ENCODE assay signal across 19 cellular contexts in the genomic region with DNA sequence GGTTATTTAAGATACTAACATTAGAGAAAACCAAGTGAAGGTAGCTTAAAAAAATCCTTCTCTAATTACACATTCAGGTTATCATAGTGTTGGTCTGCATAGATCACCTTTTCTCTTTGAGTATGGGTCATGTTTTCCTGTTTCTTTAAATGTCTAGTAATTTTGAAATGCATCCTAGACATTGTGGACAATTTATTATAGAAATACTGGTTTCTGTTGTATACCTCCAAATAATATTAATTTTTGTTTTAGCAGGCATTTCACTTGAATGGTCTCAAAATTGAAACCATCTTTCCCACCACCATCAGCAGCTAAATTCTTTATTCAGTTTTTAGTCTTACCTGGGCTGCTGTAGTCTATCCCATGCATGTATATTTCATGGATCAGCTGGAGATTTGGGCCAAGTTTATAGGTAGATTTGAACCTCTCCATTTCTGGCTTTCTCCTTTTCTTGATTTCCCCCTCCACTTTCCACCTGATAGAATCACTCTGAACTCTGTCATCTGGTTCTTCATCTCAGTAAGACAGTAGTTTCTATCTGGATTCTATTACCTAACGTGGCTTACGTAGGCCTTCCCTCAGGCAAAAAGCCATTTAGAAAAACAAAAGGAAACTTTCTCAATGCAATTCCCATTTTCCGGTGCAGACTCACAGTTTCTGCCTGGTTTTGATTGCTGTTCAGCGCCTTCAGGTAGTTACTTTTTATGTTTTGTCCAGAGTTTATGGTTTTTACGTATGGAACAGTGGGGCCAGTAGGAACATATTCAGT. TPM values are rescaled to one million over a fixed set of nuclear protein-coding genes. Genes with fewer than 3 reads are reported as not detected.
DNase-seq lines count a peak whose midpoint lies in the region; ATAC-seq and TF ChIP-seq lines count a peak whose summit lies in the region.
"Had no signal": no experiment of that assay in that cellular context is flagged by ENCODE, and none has a peak within 500 bp of the region (broad histone marks: within the 10 kb centered on the region; RNA-seq: fewer than 3 reads in every experiment).

No MANE protein-coding gene starts in this region.

- CTCF ChIA-PET in MCF 10A (lab: Yijun Ruan, JAX): no interaction called here
- CTCF ChIA-PET in WTC11 (lab: Charles Lee): no interaction called here

- DNase-seq in MCF 10A (ENCODE audit: unreplicated experiment) (peak; percentile 80), breast epithelium (ENCODE audit: low spot score in 2 of 2) (no peak), WTC11 (ENCODE audit: low spot score) (no peak), left lobe of liver (ENCODE audit: low spot score) (no peak), NCI-H2171 (lab: John Stamatoyannopoulos, UW) (no peak), T-helper 1 cell (no peak), cerebellum (ENCODE audit: low spot score) (no peak), EL (no peak)
- DNase-seq: 8988T; CD4-positive, CD25-positive, alpha-beta regulatory T cell; COR-L47; NCI-H1105 treated with DMSO at 0.1 percent for 48 hours; NCI-H187; NCI-H2107; NCI-H226; NCI-H524 had no signal

- H3K4me1 ChIP-seq in breast epithelium: no peaks in the 10 kb centered on the region

- H3K36me3 ChIP-seq in breast epithelium: no peaks in the 10 kb centered on the region

- H3K4me3 Mint-ChIP-seq in MCF 10A (ENCODE audit: unreplicated experiment) (peak overlapping the region; percentile 15), WTC11 (peak overlapping the region; percentile 10; the same call in 1 of the 2 replicates)
- H3K4me3 Mint-ChIP-seq: B cell had no signal

- H3K27ac Mint-ChIP-seq in MCF 10A (ENCODE audit: low read depth, unreplicated experiment) (peak overlapping the region; percentile 62), WTC11 (peak overlapping the region; percentile 79)
- H3K27ac Mint-ChIP-seq: B cell; CD4-positive, CD25-positive, alpha-beta regulatory T cell had no signal

- intact Hi-C loops in MCF 10A (cut with micrococcal nuclease) (no loop called here), breast epithelium (cut with DNase I; ENCODE audit: low total_unique reads) (no loop called here)

- no peak overlapping the region for H3K27ac ChIP-seq in breast epithelium

- H3K4me1 Mint-ChIP-seq in MCF 10A (ENCODE audit: insufficient read depth, unreplicated experiment): peaks cover 37% of the 10 kb centered on the region
- H3K4me1 Mint-ChIP-seq in WTC11: peaks cover 58% of the 10 kb centered on the region

- H3K9me3 ChIP-seq in breast epithelium: peaks cover 0 to 9% of the 10 kb centered on the region in 2 donors

- H3K27me3 Mint-ChIP-seq in MCF 10A (ENCODE audit: insufficient read depth, unreplicated experiment) (no peaks in the 10 kb centered on the region), WTC11 (ENCODE audit: low read depth) (no peaks in the 10 kb centered on the region)
- H3K27me3 Mint-ChIP-seq: B cell; CD4-positive, CD25-positive, alpha-beta regulatory T cell had no signal

- TF ChIP-seq CTCF in MCF 10A (IDR thresholded peaks at IDR 0.05; ENCODE audit: unreplicated experiment) (no peak), breast epithelium (IDR thresholded peaks at IDR 0.05) (no peak), WTC11 (IDR thresholded peaks at IDR 0.05) (no peak)

- H3K9me3 Mint-ChIP-seq in MCF 10A (ENCODE audit: unreplicated experiment): no peaks in the 10 kb centered on the region
- H3K9me3 Mint-ChIP-seq in WTC11: no peaks in the 10 kb centered on the region

- H3K4me3 ChIP-seq in breast epithelium: no peak overlapping the region
- H3K4me3 ChIP-seq: K562 had no signal

- H3K36me3 Mint-ChIP-seq in MCF 10A (ENCODE audit: insufficient read depth, unreplicated experiment) (peaks cover 9% of the 10 kb centered on the region), WTC11 (0 out of 2 replicates have a peak, but pooled peaks cover 3% of the 10 kb centered on the region)

- TF ChIP-seq POLR2A in breast epithelium (IDR thresholded peaks at IDR 0.05): no peak

- no peaks in the 10 kb centered on the region for H3K27me3 ChIP-seq in breast epithelium

- POLR2A ChIA-PET in MCF 10A (lab: Yijun Ruan, JAX) (interaction anchor here (0.9 to 2.8 kb wide), 4 partner anchors 26 to 162 kb away, joined by 3 to 8 read pairs (median 6); partner anchors contain the start of gene ZFAND3), WTC11 (lab: Charles Lee) (no interaction called here)

- ATAC-seq in WTC11 (no peak), left lobe of liver (peak; percentile 36)
- ATAC-seq: K562, Right ventricle myocardium inferior had no signal

- no TSS peak for BruUV-seq in MCF 10A (replicated peaks; lab: Mats Ljungman, UMichigan)

TF ChIP-seq in WTC11, 78 proteins besides CTCF, POLR2A, EP300 and RAD21:
- TF ChIP-seq ZMAT4 (CRISPR knock-in tag; IDR thresholded peaks at IDR 0.05) (no peak), MYBL2 (CRISPR knock-in tag; IDR thresholded peaks at IDR 0.05) (no peak), RELA (CRISPR knock-in tag; IDR thresholded peaks at IDR 0.05; ENCODE audit: borderline replicate concordance) (no peak), USF2 (CRISPR knock-in tag; IDR thresholded peaks at IDR 0.05) (no peak), TEAD1 (CRISPR knock-in tag; IDR thresholded peaks at IDR 0.05) (no peak), NFATC4 (CRISPR knock-in tag; IDR thresholded peaks at IDR 0.05) (no peak), HMGA2 (CRISPR knock-in tag; IDR thresholded peaks at IDR 0.05) (no peak)
- TF ChIP-seq, protein P1, sequence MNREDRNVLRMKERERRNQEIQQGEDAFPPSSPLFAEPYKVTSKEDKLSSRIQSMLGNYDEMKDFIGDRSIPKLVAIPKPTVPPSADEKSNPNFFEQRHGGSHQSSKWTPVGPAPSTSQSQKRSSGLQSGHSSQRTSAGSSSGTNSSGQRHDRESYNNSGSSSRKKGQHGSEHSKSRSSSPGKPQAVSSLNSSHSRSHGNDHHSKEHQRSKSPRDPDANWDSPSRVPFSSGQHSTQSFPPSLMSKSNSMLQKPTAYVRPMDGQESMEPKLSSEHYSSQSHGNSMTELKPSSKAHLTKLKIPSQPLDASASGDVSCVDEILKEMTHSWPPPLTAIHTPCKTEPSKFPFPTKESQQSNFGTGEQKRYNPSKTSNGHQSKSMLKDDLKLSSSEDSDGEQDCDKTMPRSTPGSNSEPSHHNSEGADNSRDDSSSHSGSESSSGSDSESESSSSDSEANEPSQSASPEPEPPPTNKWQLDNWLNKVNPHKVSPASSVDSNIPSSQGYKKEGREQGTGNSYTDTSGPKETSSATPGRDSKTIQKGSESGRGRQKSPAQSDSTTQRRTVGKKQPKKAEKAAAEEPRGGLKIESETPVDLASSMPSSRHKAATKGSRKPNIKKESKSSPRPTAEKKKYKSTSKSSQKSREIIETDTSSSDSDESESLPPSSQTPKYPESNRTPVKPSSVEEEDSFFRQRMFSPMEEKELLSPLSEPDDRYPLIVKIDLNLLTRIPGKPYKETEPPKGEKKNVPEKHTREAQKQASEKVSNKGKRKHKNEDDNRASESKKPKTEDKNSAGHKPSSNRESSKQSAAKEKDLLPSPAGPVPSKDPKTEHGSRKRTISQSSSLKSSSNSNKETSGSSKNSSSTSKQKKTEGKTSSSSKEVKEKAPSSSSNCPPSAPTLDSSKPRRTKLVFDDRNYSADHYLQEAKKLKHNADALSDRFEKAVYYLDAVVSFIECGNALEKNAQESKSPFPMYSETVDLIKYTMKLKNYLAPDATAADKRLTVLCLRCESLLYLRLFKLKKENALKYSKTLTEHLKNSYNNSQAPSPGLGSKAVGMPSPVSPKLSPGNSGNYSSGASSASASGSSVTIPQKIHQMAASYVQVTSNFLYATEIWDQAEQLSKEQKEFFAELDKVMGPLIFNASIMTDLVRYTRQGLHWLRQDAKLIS (CRISPR knock-in tag; IDR thresholded peaks at IDR 0.05; ENCODE audit: borderline replicate concordance): no peak
- TF ChIP-seq, protein P2, sequence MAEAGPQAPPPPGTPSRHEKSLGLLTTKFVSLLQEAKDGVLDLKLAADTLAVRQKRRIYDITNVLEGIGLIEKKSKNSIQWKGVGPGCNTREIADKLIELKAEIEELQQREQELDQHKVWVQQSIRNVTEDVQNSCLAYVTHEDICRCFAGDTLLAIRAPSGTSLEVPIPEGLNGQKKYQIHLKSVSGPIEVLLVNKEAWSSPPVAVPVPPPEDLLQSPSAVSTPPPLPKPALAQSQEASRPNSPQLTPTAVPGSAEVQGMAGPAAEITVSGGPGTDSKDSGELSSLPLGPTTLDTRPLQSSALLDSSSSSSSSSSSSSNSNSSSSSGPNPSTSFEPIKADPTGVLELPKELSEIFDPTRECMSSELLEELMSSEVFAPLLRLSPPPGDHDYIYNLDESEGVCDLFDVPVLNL (CRISPR knock-in tag; IDR thresholded peaks at IDR 0.05; ENCODE audit: borderline replicate concordance, low read depth): no peak
TF ChIP-seq in WTC11: peak in this region for 0.

RNA-seq across cellular contexts. Expression of gene ZFAND3, which starts 52.3 kb away (rescaled TPM):
- 85.0 and 100 TPM in 2 replicates for total RNA-seq in MCF 10A (2022)
- 10 to 100 TPM; 34.1 to 53.0 (median 36.0) TPM for total RNA-seq in breast epithelium
- 45.4 to 51.6 TPM (median 50.3 TPM) in 3 replicates for total RNA-seq in WTC11 (2021)
- 41.0 TPM for total RNA-seq in left lobe of liver
- total RNA-seq in cerebellum: 31.0 TPM
